Comparison of ENCODE assay signal across 26 cellular contexts in the genomic region with DNA sequence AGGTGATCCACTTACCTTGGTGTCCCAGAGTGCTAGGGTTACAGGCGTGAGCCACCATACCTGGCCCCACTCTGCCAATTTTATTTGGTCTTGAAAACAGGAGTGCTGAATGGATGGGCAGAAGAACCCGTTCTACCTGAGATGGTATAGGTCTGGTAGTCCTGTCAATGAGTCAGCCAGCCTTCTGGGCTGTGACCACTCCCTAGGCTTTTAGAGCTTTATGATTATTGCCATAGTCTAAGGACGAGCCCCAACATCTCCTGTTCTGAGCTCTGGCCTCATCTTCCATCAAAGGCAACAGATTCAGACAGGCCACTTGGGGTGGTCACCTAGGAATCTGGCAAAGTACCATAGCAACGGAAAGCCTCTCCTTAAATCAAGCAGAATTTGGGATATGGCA. TPM values are rescaled to one million over a fixed set of nuclear protein-coding genes. Genes with fewer than 3 reads are reported as not detected.
DNase-seq lines count a peak whose midpoint lies in the region; ATAC-seq and TF ChIP-seq lines count a peak whose summit lies in the region.
"Had no signal": no experiment of that assay in that cellular context is flagged by ENCODE, and none has a peak within 500 bp of the region (broad histone marks: within the 10 kb centered on the region; RNA-seq: fewer than 3 reads in every experiment).

No MANE protein-coding gene starts in this region.

- CTCF ChIA-PET in activated CD4-positive, alpha-beta memory T cell treated with anti-CD3 and anti-CD28 coated beads for 36 hours (lab: Charles Lee), result interaction anchor here (1.1 kb wide), 1 partner anchor 112 kb away, joined by 4 read pairs; the partner anchor contains the start of gene UBE2L6

- H3K9me3 Mint-ChIP-seq in activated CD4-positive, alpha-beta memory T cell treated with anti-CD3 and anti-CD28 coated beads for 36 hours, result no peaks in the 10 kb centered on the region
- H3K9me3 Mint-ChIP-seq: activated T-cell treated with anti-CD3 and anti-CD28 coated beads, Interleukin-2, amount 50 U/mL, for 72 hours; nephron had no signal

- H3K4me1 Mint-ChIP-seq in activated CD4-positive, alpha-beta memory T cell treated with anti-CD3 and anti-CD28 coated beads for 36 hours (ENCODE audit: low read depth), result peaks cover 66% of the 10 kb centered on the region

- TF ChIP-seq CTCF in Loucy (conservative IDR thresholded peaks at IDR 0.05; ENCODE audit: low read length) (no peak), smooth muscle cell (IDR thresholded peaks at IDR 0.05; ENCODE audit: borderline replicate concordance, insufficient read depth, poor library complexity, severe bottlenecking) (no peak), MM.1S (IDR thresholded peaks at IDR 0.05; ENCODE audit: low read length) (no peak)

- H3K27me3 Mint-ChIP-seq in activated CD4-positive, alpha-beta memory T cell treated with anti-CD3 and anti-CD28 coated beads for 36 hours, result no peaks in the 10 kb centered on the region

- H3K27me3 ChIP-seq in Loucy (ENCODE audit: insufficient read depth, low read length, poor library complexity, severe bottlenecking), result no peaks in the 10 kb centered on the region
- no peaks in the 10 kb centered on the region for H3K27me3 ChIP-seq in smooth muscle cell (ENCODE audit: low read depth)
- H3K27me3 ChIP-seq in MM.1S (replicated peaks; ENCODE audit: insufficient read depth, low read length), result no peaks in the 10 kb centered on the region
- H3K27me3 ChIP-seq: heart right ventricle, ovary had no signal

- H3K36me3 ChIP-seq in Loucy (ENCODE audit: insufficient read depth, low read length) (peaks cover 56% of the 10 kb centered on the region; the same call in 1 of the 2 replicates), smooth muscle cell (ENCODE audit: low read depth) (peaks cover 11% of the 10 kb centered on the region), MM.1S (replicated peaks; ENCODE audit: insufficient read depth, low read length) (0 out of 2 replicates have a peak, but pooled peaks cover 2% of the 10 kb centered on the region)
- H3K36me3 ChIP-seq: ovary had no signal

- H3K4me2 ChIP-seq in Loucy (ENCODE audit: low read depth, low read length, poor library complexity, severe bottlenecking) (peak overlapping the region; percentile 35), smooth muscle cell (no peak overlapping the region), MM.1S (ENCODE audit: low read depth, low read length) (no peak overlapping the region)
- H3K4me2 ChIP-seq: SK-N-SH had no signal

- H2AFZ ChIP-seq in Loucy (ENCODE audit: low read length) (no peak overlapping the region), smooth muscle cell (ENCODE audit: low read depth) (no peak overlapping the region), MM.1S (ENCODE audit: low read length) (no peak overlapping the region)

- H4K20me1 ChIP-seq in Loucy (ENCODE audit: insufficient read depth, low read length, poor library complexity, severe bottlenecking), result peaks cover 57% of the 10 kb centered on the region
- peaks cover 71% of the 10 kb centered on the region for H4K20me1 ChIP-seq in smooth muscle cell (ENCODE audit: low read depth)
- H4K20me1 ChIP-seq in MM.1S (ENCODE audit: insufficient read depth, low read length), result 0 out of 2 replicates have a peak, but pooled peaks cover 4% of the 10 kb centered on the region

- WGBS in smooth muscle cell (ENCODE audit: low lambda C conversion rate), result 87% methylated on average over 4 of the region's 4 CpGs

- ATAC-seq in esophagus mucosa, result peak; percentile 96
- no peak for ATAC-seq in HG03469 (IDR thresholded peaks at IDR 0.05; ENCODE audit: unreplicated experiment)
- ATAC-seq: heart right ventricle had no signal

- peaks cover 44% of the 10 kb centered on the region for H3K36me3 Mint-ChIP-seq in activated CD4-positive, alpha-beta memory T cell treated with anti-CD3 and anti-CD28 coated beads for 36 hours

- DNase-seq in activated CD4-positive, alpha-beta memory T cell treated with anti-CD3 and anti-CD28 coated beads for 36 hours, result no peak
- no peak for DNase-seq in smooth muscle cell (lab: John Stamatoyannopoulos, UW; ENCODE audit: unreplicated experiment)
- no peak for DNase-seq in MM.1S
- no peak for DNase-seq in activated gamma-delta T cell (lab: John Stamatoyannopoulos, UW)
- DNase-seq: activated naive CD4-positive, alpha-beta T cell treated with anti-CD3 and anti-CD28 coated beads, Interleukin-2, amount 50 U/mL, for 16 hours; activated T-cell treated with anti-CD3 and anti-CD28 coated beads, Interleukin-2, amount 50 U/mL, for 72 hours; amygdala; effector CD8-positive, alpha-beta T cell; erythroblast; foreskin melanocyte; heart right ventricle; kidney glomerular epithelial cell; NCI-H1105; NCI-H2029; NCI-H69; ovary; SK-N-SH; stimulated activated CD4-positive, alpha-beta T cell treated with anti-CD3 and anti-CD28 coated beads, Interleukin-2, amount 100 ng/mL, for 48 hours; substantia nigra; T-helper 2 cell had no signal

- POLR2A ChIA-PET in activated CD4-positive, alpha-beta memory T cell treated with anti-CD3 and anti-CD28 coated beads for 36 hours (lab: Charles Lee), result interaction anchor here (1.0 to 1.6 kb wide), 2 partner anchors 11 to 13 kb away, joined by 3 to 4 read pairs; partner anchors contain the start of gene ZDHHC5

- H3K4me3 Mint-ChIP-seq in activated CD4-positive, alpha-beta memory T cell treated with anti-CD3 and anti-CD28 coated beads for 36 hours, result no peak overlapping the region
- H3K4me3 Mint-ChIP-seq: nephron had no signal

- H3K9ac ChIP-seq in Loucy (ENCODE audit: low read depth, low read length, poor library complexity, severe bottlenecking), result no peak overlapping the region
- H3K9ac ChIP-seq in smooth muscle cell (ENCODE audit: low read depth), result peak overlapping the region; percentile 16
- H3K9ac ChIP-seq in MM.1S (ENCODE audit: low read length), result no peak overlapping the region
- H3K9ac ChIP-seq: SK-N-SH had no signal

- H3K27ac Mint-ChIP-seq in activated CD4-positive, alpha-beta memory T cell treated with anti-CD3 and anti-CD28 coated beads for 36 hours, result peak overlapping the region; percentile 82
- H3K27ac Mint-ChIP-seq: nephron had no signal

- H3K27ac ChIP-seq in smooth muscle cell (ENCODE audit: low read depth) (peak overlapping the region; percentile 67), MM.1S (ENCODE audit: low read length) (no peak overlapping the region)
- H3K27ac ChIP-seq: heart right ventricle, ovary had no signal

- H3K4me3 ChIP-seq in Loucy (ENCODE audit: low read length, poor library complexity, severe bottlenecking), result no peak overlapping the region
- H3K4me3 ChIP-seq in smooth muscle cell, result no peak overlapping the region
- H3K4me3 ChIP-seq in MM.1S (ENCODE audit: low read length), result no peak overlapping the region
- H3K4me3 ChIP-seq: heart right ventricle, lung, ovary had no signal

- H3K4me1 ChIP-seq in Loucy (ENCODE audit: insufficient read depth, low read length, poor library complexity, severe bottlenecking), result peaks cover 25% of the 10 kb centered on the region
- no peaks in the 10 kb centered on the region for H3K4me1 ChIP-seq in smooth muscle cell (ENCODE audit: low read depth)
- no peaks in the 10 kb centered on the region for H3K4me1 ChIP-seq in MM.1S (ENCODE audit: low read length)

- H3K79me2 ChIP-seq in Loucy (ENCODE audit: insufficient read depth, low read length) (peaks cover 69% of the 10 kb centered on the region), smooth muscle cell (ENCODE audit: low read depth) (peaks cover 88% of the 10 kb centered on the region), MM.1S (ENCODE audit: low read length) (peaks cover 87% of the 10 kb centered on the region)

- no peaks in the 10 kb centered on the region for H3K9me3 ChIP-seq in Loucy (ENCODE audit: insufficient read depth, low read depth, low read length)
- no peaks in the 10 kb centered on the region for H3K9me3 ChIP-seq in smooth muscle cell (replicated peaks; ENCODE audit: low read depth)
- no peaks in the 10 kb centered on the region for H3K9me3 ChIP-seq in MM.1S (replicated peaks; ENCODE audit: insufficient read depth, low read length)
- H3K9me3 ChIP-seq: heart right ventricle, ovary, SK-N-SH had no signal

- H3K9me2 ChIP-seq in Loucy (replicated peaks; ENCODE audit: low read depth, low read length) (no peaks in the 10 kb centered on the region), MM.1S (replicated peaks; ENCODE audit: insufficient read depth, low read length) (no peaks in the 10 kb centered on the region)
- H3K9me2 ChIP-seq: SK-N-SH had no signal

- intact Hi-C loops in activated CD4-positive, alpha-beta memory T cell treated with anti-CD3 and anti-CD28 coated beads for 36 hours (cut with micrococcal nuclease), result no loop called here

- H3F3A ChIP-seq in Loucy (ENCODE audit: low read depth) (no peaks in the 10 kb centered on the region), smooth muscle cell (ENCODE audit: low read depth) (no peaks in the 10 kb centered on the region), MM.1S (ENCODE audit: insufficient read depth, low read length) (no peaks in the 10 kb centered on the region)

RNA-seq across cellular contexts. Expression of gene ZDHHC5, which starts 11.5 kb away (rescaled TPM):
- total RNA-seq in activated CD4-positive, alpha-beta memory T cell treated with anti-CD3 and anti-CD28 coated beads for 36 hours, result 10 to 100 TPM; 56.8 to 65.5 TPM
- total RNA-seq in esophagus mucosa (122 TPM), smooth muscle cell (37.2 and 38.0 TPM in 2 replicates)
- 33.2 and 34.5 TPM in 2 replicates for polyA plus RNA-seq in smooth muscle cell

RNA-seq across cellular contexts. Expression of gene CLP1, which starts 21.8 kb away (rescaled TPM):
- 10 to 100 TPM; 13.9 to 15.2 TPM for total RNA-seq in activated CD4-positive, alpha-beta memory T cell treated with anti-CD3 and anti-CD28 coated beads for 36 hours
- 10.6 TPM for total RNA-seq in esophagus mucosa
- total RNA-seq in smooth muscle cell, result 18.3 and 23.0 TPM in 2 replicates
- 18.0 and 19.7 TPM in 2 replicates for polyA plus RNA-seq in smooth muscle cell

RNA-seq across cellular contexts. Expression of gene YPEL4, which starts 29.7 kb away (rescaled TPM):
- total RNA-seq in activated CD4-positive, alpha-beta memory T cell treated with anti-CD3 and anti-CD28 coated beads for 36 hours, result under 1 TPM; 0.43 to 0.73 TPM
- total RNA-seq in esophagus mucosa (not detected), smooth muscle cell (0.18 and 2.5 TPM in 2 replicates)
- polyA plus RNA-seq in smooth muscle cell, result 2.0 and 2.9 TPM in 2 replicates
- total RNA-seq: Daoy had no signal

RNA-seq across cellular contexts. Expression of gene MED19, which starts 32.6 kb away (rescaled TPM):
- total RNA-seq in activated CD4-positive, alpha-beta memory T cell treated with anti-CD3 and anti-CD28 coated beads for 36 hours, result 10 to 100 TPM; 12.9 to 14.1 TPM
- total RNA-seq in esophagus mucosa, result 12.8 TPM
- total RNA-seq in smooth muscle cell, result 25.3 and 36.9 TPM in 2 replicates
- 37.9 and 43.8 TPM in 2 replicates for polyA plus RNA-seq in smooth muscle cell

RNA-seq across cellular contexts. Expression of gene TMX2, which starts 33.0 kb away (rescaled TPM):
- 10 to 100 TPM; 54.9 to 57.2 TPM for total RNA-seq in activated CD4-positive, alpha-beta memory T cell treated with anti-CD3 and anti-CD28 coated beads for 36 hours
- total RNA-seq in esophagus mucosa (60.2 TPM), smooth muscle cell (75.4 and 82.6 TPM in 2 replicates)
- 86.6 and 87.0 TPM in 2 replicates for polyA plus RNA-seq in smooth muscle cell
